ENCODE assay signal across 24 cellular contexts in the genomic region with DNA sequence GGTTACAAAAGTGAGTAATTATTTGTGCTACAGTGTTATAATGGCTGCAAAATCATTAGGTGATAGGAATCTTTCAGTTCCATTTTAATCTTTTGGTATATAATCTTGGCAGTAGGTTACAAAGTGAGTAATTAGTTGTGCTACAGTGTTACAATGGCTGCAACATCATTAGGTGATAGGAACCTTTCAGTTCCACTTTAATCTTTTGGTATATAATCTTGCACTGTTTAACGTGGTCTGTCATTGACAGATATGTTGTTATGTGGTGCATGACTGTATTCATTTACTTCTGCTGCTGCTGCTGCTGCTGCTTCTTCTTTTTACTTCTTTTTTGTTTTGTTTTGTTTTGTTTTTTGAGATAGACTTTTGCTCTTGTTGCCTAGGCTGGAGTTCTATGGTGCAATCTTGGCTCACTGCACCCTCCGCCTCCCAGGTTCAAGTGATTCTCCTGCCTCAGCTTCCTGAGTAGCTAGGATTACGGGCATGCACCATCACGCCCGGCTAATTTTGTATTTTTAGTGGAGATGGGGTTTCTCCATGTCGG.
"Had no signal": no experiment of that assay in that cellular context is flagged by ENCODE, and none has a peak within 500 bp of the region (broad histone marks: within the 10 kb centered on the region; RNA-seq: fewer than 3 reads in every experiment).

No MANE protein-coding gene starts in this region.

- H3K27ac Mint-ChIP-seq: activated naive CD4-positive, alpha-beta T cell treated with anti-CD3 and anti-CD28 coated beads for 36 hours; activated T-helper 2 cell treated with anti-CD3 and anti-CD28 coated beads, Interferon-gamma antibody, Interleukin-2, Interleukin-4, amounts not matched to agents 10 μg/mL and 5 μg/mL and 100 μg/mL, durations not matched to agents 14 hours and 24 hours and 36 hours; dendritic cell treated with granulocyte-macrophage colony-stimulating factor and Interleukin-4, amounts not matched to agents 40 ng/mL and 50 ng/mL, for 4 days; effector memory CD8-positive, alpha-beta T cell; immature natural killer cell; natural killer cell had no signal

- ATAC-seq: effector memory CD8-positive, alpha-beta T cell; gastrocnemius medialis; heart left ventricle; natural killer cell had no signal

- H3K4me1 Mint-ChIP-seq: immature natural killer cell had no signal

- H3K4me3 Mint-ChIP-seq: activated naive CD4-positive, alpha-beta T cell treated with anti-CD3 and anti-CD28 coated beads for 36 hours; dendritic cell treated with granulocyte-macrophage colony-stimulating factor and Interleukin-4, amounts not matched to agents 40 ng/mL and 50 ng/mL, for 4 days; effector memory CD8-positive, alpha-beta T cell; immature natural killer cell; natural killer cell had no signal

- DNase-seq: activated CD4-positive, alpha-beta T cell treated with anti-CD3 and anti-CD28 coated beads for 1 hour; activated CD4-positive, alpha-beta T cell treated with anti-CD3 and anti-CD28 coated beads, Interleukin-2, amount 50 U/mL, for 48 hours; activated naive CD4-positive, alpha-beta T cell treated with anti-CD3 and anti-CD28 coated beads for 36 hours; effector memory CD8-positive, alpha-beta T cell; gastrocnemius medialis; heart left ventricle; immature natural killer cell; mesendoderm; natural killer cell; stimulated activated CD4-positive, alpha-beta T cell treated with anti-CD3 and anti-CD28 coated beads, Interleukin-15, amount 100 ng/mL, for 24 hours; stimulated activated CD4-positive, alpha-beta T cell treated with anti-CD3 and anti-CD28 coated beads, Interleukin-4, amount 100 ng/mL, for 1 hour; stimulated activated naive CD4-positive, alpha-beta T cell treated with Interleukin-2 at 50 U/mL for 16 hours; substantia nigra had no signal

- H3K4me1 ChIP-seq: breast epithelium, gastrocnemius medialis, right atrium auricular region, tibial nerve, vagina had no signal

- H3K4me3 ChIP-seq: ascending aorta, breast epithelium, gastrocnemius medialis, heart left ventricle, right atrium auricular region, skin epidermis, tibial nerve, vagina had no signal

- H3K27me3 Mint-ChIP-seq: dendritic cell treated with granulocyte-macrophage colony-stimulating factor and Interleukin-4, amounts not matched to agents 40 ng/mL and 50 ng/mL, for 4 days; effector memory CD8-positive, alpha-beta T cell had no signal

- H3K9me3 Mint-ChIP-seq: activated naive CD4-positive, alpha-beta T cell treated with anti-CD3 and anti-CD28 coated beads for 36 hours; activated T-helper 2 cell treated with anti-CD3 and anti-CD28 coated beads, Interferon-gamma antibody, Interleukin-2, Interleukin-4, amounts not matched to agents 10 μg/mL and 5 μg/mL and 100 μg/mL, durations not matched to agents 14 hours and 24 hours and 36 hours; dendritic cell treated with granulocyte-macrophage colony-stimulating factor and Interleukin-4, amounts not matched to agents 40 ng/mL and 50 ng/mL, for 4 days; effector memory CD8-positive, alpha-beta T cell; immature natural killer cell; natural killer cell had no signal

- H3K27ac ChIP-seq: ascending aorta, breast epithelium, epithelial cell of prostate, gastrocnemius medialis, heart left ventricle, neutrophil, right atrium auricular region, skin epidermis, tibial nerve, vagina, VCaP had no signal

- H3K9me3 ChIP-seq: ascending aorta, breast epithelium, gastrocnemius medialis, heart left ventricle, neutrophil, right atrium auricular region, tibial nerve, vagina had no signal

- H3K27me3 ChIP-seq: ascending aorta, breast epithelium, gastrocnemius medialis, heart left ventricle, neutrophil, right atrium auricular region, tibial nerve, vagina had no signal

- H3K36me3 Mint-ChIP-seq: immature natural killer cell, natural killer cell had no signal

- H3K36me3 ChIP-seq: ascending aorta, breast epithelium, gastrocnemius medialis, heart left ventricle, neutrophil, right atrium auricular region, tibial nerve, vagina had no signal
